In genomic region chr5:126973193-126973592, GRCh38 we compare ENCODE assay signal across 14 cellular contexts. TPM values are rescaled to one million over a fixed set of nuclear protein-coding genes. Genes with fewer than 3 reads are reported as not detected.
DNase-seq lines count a peak whose midpoint lies in the region; ATAC-seq, FAIRE-seq and TF ChIP-seq lines count a peak whose summit lies in the region.
"Had no signal": no experiment of that assay in that cellular context is flagged by ENCODE, and none has a peak within 500 bp of the region (broad histone marks: within the 10 kb centered on the region; RNA-seq: fewer than 3 reads in every experiment).

No MANE protein-coding gene starts in this region.

- H3K9ac ChIP-seq in K562 (ENCODE audit: insufficient read depth in 1 of 2, low read depth in 2 of 2, low read length in 2 of 2) = peak overlapping the region in 1 of 2 experiments; percentile 62; a peak in 3 of 4 replicates

- H3K4me3 Mint-ChIP-seq in activated T-cell treated with anti-CD3 and anti-CD28 coated beads, Interleukin-2, amount 50 U/mL, for 72 hours = peak overlapping the region; percentile 60 to 78
- peak overlapping the region; percentile 43 for H3K4me3 Mint-ChIP-seq in stimulated activated effector memory CD8-positive, alpha-beta T cell treated with anti-CD3 and anti-CD28 coated beads, Interleukin-12 subunit alpha, Interleukin-12 subunit beta, amount 100 ng/mL, for 72 hours

- peaks cover 3% of the 10 kb centered on the region; the same call in 1 of the 3 replicates for H3K36me3 ChIP-seq in K562 (ENCODE audit: control insufficient read depth, insufficient read depth, low read length)
- H3K36me3 ChIP-seq: MG63, uterus had no signal

- peaks cover 49% of the 10 kb centered on the region for H3K4me1 Mint-ChIP-seq in activated T-cell treated with anti-CD3 and anti-CD28 coated beads, Interleukin-2, amount 50 U/mL, for 72 hours (ENCODE audit: low read depth)
- H3K4me1 Mint-ChIP-seq in stimulated activated effector memory CD8-positive, alpha-beta T cell treated with anti-CD3 and anti-CD28 coated beads, Interleukin-12 subunit alpha, Interleukin-12 subunit beta, amount 100 ng/mL, for 72 hours = peaks cover 21% of the 10 kb centered on the region

- peaks cover 2 to 4% of the 10 kb centered on the region in 2 donors for H3K36me3 Mint-ChIP-seq in activated T-cell treated with anti-CD3 and anti-CD28 coated beads, Interleukin-2, amount 50 U/mL, for 72 hours (ENCODE audit: insufficient read depth in 2 of 2)
- no peaks in the 10 kb centered on the region for H3K36me3 Mint-ChIP-seq in stimulated activated effector memory CD8-positive, alpha-beta T cell treated with anti-CD3 and anti-CD28 coated beads, Interleukin-12 subunit alpha, Interleukin-12 subunit beta, amount 100 ng/mL, for 72 hours

- TF ChIP-seq RAD21 in K562 (CRISPR knock-in tag; conservative IDR thresholded peaks at IDR 0.05 in 1 of 2, IDR thresholded peaks at IDR 0.05 in 1 of 2) = no peak

- no peak for TF ChIP-seq POLR2A in K562 (conservative IDR thresholded peaks at IDR 0.05)

- TF ChIP-seq CTCF in K562 (IDR thresholded peaks at IDR 0.05 in 2 of 3, conservative IDR thresholded peaks at IDR 0.05 in 1 of 3; ENCODE audit: insufficient read depth in 2 of 3, low read depth in 1 of 3, low read length in 3 of 3) = no peak

- no peaks in the 10 kb centered on the region for H3K9me3 ChIP-seq in K562 (replicated peaks; ENCODE audit: control insufficient read depth, insufficient read depth, low read depth, low read length)
- H3K9me3 ChIP-seq: MG63, uterus had no signal

- intact Hi-C loops in K562 (cut with micrococcal nuclease) = loop anchor here (2.0 to 10.0 kb wide), 4 partner anchors 88 to 342 kb away; partner anchors contain the start of gene LMNB1

- no peaks in the 10 kb centered on the region for H3K27me3 Mint-ChIP-seq in activated T-cell treated with anti-CD3 and anti-CD28 coated beads, Interleukin-2, amount 50 U/mL, for 72 hours (ENCODE audit: low read depth)

- ATAC-seq in activated T-cell treated with anti-CD3 and anti-CD28 coated beads, Interleukin-2, amount 50 U/mL, for 72 hours (replicated peaks in 1 of 2) = peak in 1 of 2 donors; percentile 26
- ATAC-seq in K562 = 0 out of 3 replicates have a peak, but pooled peaks have one; percentile 1
- no peak for ATAC-seq in stimulated activated effector memory CD8-positive, alpha-beta T cell treated with anti-CD3 and anti-CD28 coated beads, Interleukin-12 subunit alpha, Interleukin-12 subunit beta, amount 100 ng/mL, for 72 hours

- no peak for TF ChIP-seq EP300 in K562 (IDR thresholded peaks at IDR 0.05; ENCODE audit: low read length)

- peak overlapping the region; percentile 32 for H3K4me2 ChIP-seq in K562 (ENCODE audit: insufficient read depth, low read length)

- peaks cover 86% of the 10 kb centered on the region for H3K79me2 ChIP-seq in K562 (ENCODE audit: control insufficient read depth, insufficient read depth, low read length)

- CTCF ChIA-PET in K562 (lab: Yijun Ruan, JAX; ENCODE audit: low intra/inter-chr PET ratio) = no interaction called here
- CTCF ChIA-PET in HEK293T (lab: Yijun Ruan, JAX) = no interaction called here

- H3K27me3 ChIP-seq in K562 (ENCODE audit: control insufficient read depth in 2 of 2, insufficient read depth in 2 of 2, low read length in 2 of 2) = no peaks in the 10 kb centered on the region
- H3K27me3 ChIP-seq: MG63, uterus had no signal

- no peaks in the 10 kb centered on the region for H4K20me1 ChIP-seq in K562 (replicated peaks; ENCODE audit: control insufficient read depth, insufficient read depth, low read length)

- DNase-seq in activated T-cell treated with anti-CD3 and anti-CD28 coated beads, Interleukin-2, amount 50 U/mL, for 72 hours = no peak
- DNase-seq in activated T-cell treated with anti-CD3 and anti-CD28 coated beads for 4 hours (no peak), NCI-H2029 (lab: John Stamatoyannopoulos, UW) (peak; percentile 64), K562 (ENCODE audit: extremely low read depth in 1 of 4, low spot score in 3 of 4) (no peak), HEK293T (ENCODE audit: extremely low spot score) (no peak), NCI-H1436 treated with DMSO at 0.1 percent for 48 hours (lab: John Stamatoyannopoulos, UW) (no peak)
- DNase-seq in stimulated activated effector memory CD8-positive, alpha-beta T cell treated with anti-CD3 and anti-CD28 coated beads, Interleukin-12 subunit alpha, Interleukin-12 subunit beta, amount 100 ng/mL, for 72 hours (ENCODE audit: low spot score in 2 of 2) = no peak
- no peak for DNase-seq in stimulated activated CD4-positive, alpha-beta T cell treated with anti-CD3 and anti-CD28 coated beads, Interleukin-2, amount 100 ng/mL, for 48 hours
- DNase-seq: activated CD4-positive, alpha-beta T cell treated with anti-CD3 and anti-CD28 coated beads for 48 hours; anterior cingulate cortex; MG63; uterus had no signal

- no peaks in the 10 kb centered on the region for H3K9me1 ChIP-seq in K562 (ENCODE audit: control insufficient read depth, insufficient read depth, low read length)

- no peak for FAIRE-seq in K562 (lab: Jason Lieb, UNC)
- FAIRE-seq: frontal cortex had no signal

- peak overlapping the region; percentile 94 for H3K27ac Mint-ChIP-seq in activated T-cell treated with anti-CD3 and anti-CD28 coated beads, Interleukin-2, amount 50 U/mL, for 72 hours
- H3K27ac Mint-ChIP-seq in stimulated activated effector memory CD8-positive, alpha-beta T cell treated with anti-CD3 and anti-CD28 coated beads, Interleukin-12 subunit alpha, Interleukin-12 subunit beta, amount 100 ng/mL, for 72 hours = peak overlapping the region; percentile 85

- no TSS peak for BruUV-seq in K562 (replicated peaks; lab: Mats Ljungman, UMichigan)

- no peak overlapping the region for H3K4me3 ChIP-seq in K562
- H3K4me3 ChIP-seq: MG63, smooth muscle cell, uterus had no signal

- peaks cover 34 to 78% of the 10 kb centered on the region in 2 experiments for H3K4me1 ChIP-seq in K562 (replicated peaks in 1 of 2; ENCODE audit: control insufficient read depth in 2 of 2, insufficient read depth in 2 of 2, low read length in 2 of 2)
- H3K4me1 ChIP-seq: uterus had no signal

- POLR2A ChIA-PET in K562 (lab: Yijun Ruan, JAX) = no interaction called here
- POLR2A ChIA-PET in HEK293T (lab: Yijun Ruan, JAX) = no interaction called here

- WGBS in K562 (ENCODE audit: insufficient coverage, low coverage, missing lambda C conversion rate) = 48% methylated on average over 6 of the region's 6 CpGs

- H3K9me3 Mint-ChIP-seq in activated T-cell treated with anti-CD3 and anti-CD28 coated beads, Interleukin-2, amount 50 U/mL, for 72 hours = no peaks in the 10 kb centered on the region
- no peaks in the 10 kb centered on the region for H3K9me3 Mint-ChIP-seq in stimulated activated effector memory CD8-positive, alpha-beta T cell treated with anti-CD3 and anti-CD28 coated beads, Interleukin-12 subunit alpha, Interleukin-12 subunit beta, amount 100 ng/mL, for 72 hours

- peak overlapping the region; percentile 79 for H3K27ac ChIP-seq in K562 (ENCODE audit: extremely low read depth, low read depth, low read length)
- H3K27ac ChIP-seq: uterus had no signal

- no peak overlapping the region for H2AFZ ChIP-seq in K562 (ENCODE audit: low read depth, low read length)

- in situ Hi-C loops in K562 (cut with MboI) = no loop called here

TF ChIP-seq in K562, 482 proteins besides CTCF, POLR2A, EP300 and RAD21 (continues in another document):
- TF ChIP-seq PPARD (CRISPR knock-in tag; IDR thresholded peaks at IDR 0.05) = no peak
- no peak for TF ChIP-seq ZKSCAN3 (CRISPR knock-in tag; IDR thresholded peaks at IDR 0.05)
- TF ChIP-seq MECOM (CRISPR knock-in tag; IDR thresholded peaks at IDR 0.05) = 0 out of 2 replicates have a peak, but pooled peaks have one; percentile 21
- no peak for TF ChIP-seq HDAC1 (IDR thresholded peaks at IDR 0.05)
- no peak for TF ChIP-seq KLF1 (tag; IDR thresholded peaks at IDR 0.05)
- no peak for TF ChIP-seq MEF2A (IDR thresholded peaks at IDR 0.05; ENCODE audit: control insufficient read depth, low read depth, low read length)
- peak; percentile 33; the same call in 1 of the 2 replicates for TF ChIP-seq CTBP1 (IDR thresholded peaks at IDR 0.05; ENCODE audit: borderline replicate concordance)
- TF ChIP-seq ZNF311 (CRISPR knock-in tag; IDR thresholded peaks at IDR 0.05) = 0 out of 2 replicates have a peak, but pooled peaks have one; percentile 10

TF ChIP-seq in HEK293T, 16 proteins besides CTCF, POLR2A, EP300 and RAD21:
- TF ChIP-seq PKNOX1 (IDR thresholded peaks at IDR 0.05) = no peak
- TF ChIP-seq SP1 (IDR thresholded peaks at IDR 0.05) = no peak

RNA-seq across cellular contexts. Expression of gene MARCHF3, which starts 57.2 kb away (rescaled TPM):
- total RNA-seq in activated T-cell treated with anti-CD3 and anti-CD28 coated beads, Interleukin-2, amount 50 U/mL, for 72 hours = 10 to 100 TPM in 1 of 2 donors, 1 to 10 TPM in 1; 9.3 to 12.4 TPM
- 71.0 and 71.2 TPM in 2 replicates for total RNA-seq in K562 (2011; cell fraction: chromatin; rRNA removed; ENCODE audit: low replicate concordance)
- total RNA-seq in K562 (2011; cell fraction: nucleolus; rRNA removed) = 72.9 and 84.2 TPM in 2 replicates
- 80.1 and 101 TPM in 2 replicates for total RNA-seq in K562 (2011; cell fraction: nucleoplasm; rRNA removed)
- total RNA-seq in K562 (2014; rRNA removed) = 12.2 and 21.1 TPM in 2 replicates
- total RNA-seq in K562 (2014; rRNA removed; fragmentation: Illumina TruSeq; extraction: Trizol) = 19.9 and 20.2 TPM in 2 replicates
- total RNA-seq in K562 (2015; rRNA removed; fragmentation: Illumina TruSeq; extraction: Trizol) = 16.8 and 18.5 TPM in 2 replicates
- 23.5 TPM in 2 replicates for total RNA-seq in K562 (2021)
- polyA plus RNA-seq in K562 (2011; rRNA removed) = 34.1 and 37.4 TPM in 2 replicates
- polyA plus RNA-seq in K562 (2011; cell fraction: cytosol; rRNA removed) = 24.1 and 35.9 TPM in 2 replicates
- 39.3 and 39.4 TPM in 2 replicates for polyA plus RNA-seq in K562 (2011; cell fraction: nucleus; rRNA removed)
- 21.4 and 29.8 TPM in 2 replicates for polyA plus RNA-seq in K562 (2012)
- 13.4 and 16.5 TPM in 2 replicates for polyA plus RNA-seq in K562 (2014; fragmentation: Illumina TruSeq; extraction: Trizol)
- 1 to 10 TPM; 5.6 to 7.6 TPM for polyA plus RNA-seq in K562 (2014; fragmentation: Nextera tagmentation; extraction: Ambion mirVana)
- 7.8 and 10.4 TPM in 2 replicates for polyA plus RNA-seq in K562 (2014; rRNA removed)
- polyA minus RNA-seq in K562 (2011; rRNA and poly(A)+ RNA removed) = 43.9 and 60.4 TPM in 2 replicates
- polyA minus RNA-seq in K562 (2011; cell fraction: cytosol; rRNA and poly(A)+ RNA removed) = 24.6 and 34.4 TPM in 2 replicates
- 57.8 and 62.6 TPM in 2 replicates for polyA minus RNA-seq in K562 (2011; cell fraction: nucleus; rRNA and poly(A)+ RNA removed)
